Comparison of ENCODE assay signal across 19 cellular contexts in genomic region chrX:123121241-123121640, GRCh38.
"Had no signal": no experiment of that assay in that cellular context is flagged by ENCODE, and none has a peak within 500 bp of the region (broad histone marks: within the 10 kb centered on the region; RNA-seq: fewer than 3 reads in every experiment).

No MANE protein-coding gene starts in this region.

- H3K27me3 Mint-ChIP-seq: activated CD4-positive, alpha-beta memory T cell treated with anti-CD3 and anti-CD28 coated beads, Interleukin-2, amount 10 ng/mL, durations not matched to agents 7 days and 5 days; activated CD8-positive, alpha-beta memory T cell treated with anti-CD3 and anti-CD28 coated beads, Interleukin-2, amount 10 ng/mL, durations not matched to agents 7 days and 5 days; activated naive CD8-positive, alpha-beta T cell treated with anti-CD3 and anti-CD28 coated beads, Interleukin-2, amount 10 ng/mL, durations not matched to agents 7 days and 5 days had no signal

- H3K27ac Mint-ChIP-seq: activated CD4-positive, alpha-beta memory T cell treated with anti-CD3 and anti-CD28 coated beads, Interleukin-2, amount 10 ng/mL, durations not matched to agents 7 days and 5 days; activated CD8-positive, alpha-beta memory T cell treated with anti-CD3 and anti-CD28 coated beads, Interleukin-2, amount 10 ng/mL, durations not matched to agents 7 days and 5 days; activated naive CD8-positive, alpha-beta T cell treated with anti-CD3 and anti-CD28 coated beads, Interleukin-2, amount 10 ng/mL, durations not matched to agents 7 days and 5 days had no signal

- H3K36me3 Mint-ChIP-seq: activated CD8-positive, alpha-beta memory T cell treated with anti-CD3 and anti-CD28 coated beads, Interleukin-2, amount 10 ng/mL, durations not matched to agents 7 days and 5 days; activated naive CD8-positive, alpha-beta T cell treated with anti-CD3 and anti-CD28 coated beads, Interleukin-2, amount 10 ng/mL, durations not matched to agents 7 days and 5 days had no signal

- H3K4me3 Mint-ChIP-seq: activated CD4-positive, alpha-beta memory T cell treated with anti-CD3 and anti-CD28 coated beads, Interleukin-2, amount 10 ng/mL, durations not matched to agents 7 days and 5 days; activated CD8-positive, alpha-beta memory T cell treated with anti-CD3 and anti-CD28 coated beads, Interleukin-2, amount 10 ng/mL, durations not matched to agents 7 days and 5 days; activated naive CD8-positive, alpha-beta T cell treated with anti-CD3 and anti-CD28 coated beads, Interleukin-2, amount 10 ng/mL, durations not matched to agents 7 days and 5 days had no signal

- H3K9me3 ChIP-seq: left lung, tibial artery had no signal

- H3K4me1 ChIP-seq: left lung, tibial artery had no signal

- DNase-seq: activated CD4-positive, alpha-beta memory T cell treated with anti-CD3 and anti-CD28 coated beads, Interleukin-2, amount 10 ng/mL, durations not matched to agents 7 days and 5 days; activated CD4-positive, alpha-beta T cell treated with anti-CD3 and anti-CD28 coated beads for 48 hours; activated CD4-positive, CD25-positive, alpha-beta regulatory T cell; activated CD8-positive, alpha-beta memory T cell treated with anti-CD3 and anti-CD28 coated beads, Interleukin-2, amount 10 ng/mL, durations not matched to agents 7 days and 5 days; activated naive CD8-positive, alpha-beta T cell treated with anti-CD3 and anti-CD28 coated beads, Interleukin-2, amount 10 ng/mL, durations not matched to agents 7 days and 5 days; dermis blood vessel endothelial cell; effector memory CD4-positive, alpha-beta T cell; head of caudate nucleus; kidney; left lung; occipital lobe; stimulated activated naive CD4-positive, alpha-beta T cell; T-helper 1 cell; T-helper 9 cell; tibial artery had no signal

- ATAC-seq: activated CD8-positive, alpha-beta memory T cell treated with anti-CD3 and anti-CD28 coated beads, Interleukin-2, amount 10 ng/mL, durations not matched to agents 7 days and 5 days; left lung had no signal

- H3K9me3 Mint-ChIP-seq: activated CD4-positive, alpha-beta memory T cell treated with anti-CD3 and anti-CD28 coated beads, Interleukin-2, amount 10 ng/mL, durations not matched to agents 7 days and 5 days; activated naive CD8-positive, alpha-beta T cell treated with anti-CD3 and anti-CD28 coated beads, Interleukin-2, amount 10 ng/mL, durations not matched to agents 7 days and 5 days had no signal

- H3K27ac ChIP-seq: cardiac muscle cell, left lung, tibial artery had no signal

- H3K36me3 ChIP-seq: cardiac muscle cell, left lung, tibial artery had no signal

- H3K4me1 Mint-ChIP-seq: activated CD4-positive, alpha-beta memory T cell treated with anti-CD3 and anti-CD28 coated beads, Interleukin-2, amount 10 ng/mL, durations not matched to agents 7 days and 5 days; activated CD8-positive, alpha-beta memory T cell treated with anti-CD3 and anti-CD28 coated beads, Interleukin-2, amount 10 ng/mL, durations not matched to agents 7 days and 5 days; activated naive CD8-positive, alpha-beta T cell treated with anti-CD3 and anti-CD28 coated beads, Interleukin-2, amount 10 ng/mL, durations not matched to agents 7 days and 5 days had no signal

- FAIRE-seq: endothelial cell of umbilical vein, frontal cortex, kidney, urothelium cell line had no signal

- H3K27me3 ChIP-seq: cardiac muscle cell, left lung, tibial artery had no signal

- H3K4me3 ChIP-seq: cardiac muscle cell, left lung, tibial artery had no signal
